Comparison of ENCODE assay signal across 8 cellular contexts in genomic region chr17:44828919-44829557, GRCh38. TPM values are rescaled to one million over a fixed set of nuclear protein-coding genes. Genes with fewer than 3 reads are reported as not detected.
A peak's percentile ranks its signal among the peaks of the same experiment; 100 is the strongest.
DNase-seq lines count a peak whose midpoint lies in the region; ATAC-seq, FAIRE-seq and TF ChIP-seq lines count a peak whose summit lies in the region.

No MANE protein-coding gene starts in this region.

- peak; percentile 47 for DNase-seq in NCI-H748 (lab: John Stamatoyannopoulos, UW; ENCODE audit: unreplicated experiment)
- no peak for DNase-seq in NCI-H748 treated with DMSO at 0.1 percent for 48 hours (lab: John Stamatoyannopoulos, UW)
- no peak for DNase-seq in SJSA1 (ENCODE audit: low read depth in 1 of 2, low spot score in 2 of 2)
- no peak for DNase-seq in pancreas

- H3K4me3 ChIP-seq in SJSA1 (peak overlapping the region; percentile 97), esophagus (ENCODE audit: low read depth in 1 of 2, low read length in 2 of 2) (peak overlapping the region; percentile 51 to 57), pancreas (peak overlapping the region in 3 of 4 donors; percentile 10 to 56 (median 41))

- no peak for TF ChIP-seq CTCF in pancreas (IDR thresholded peaks at IDR 0.05)

- no peak for FAIRE-seq in pancreas (lab: Jason Lieb, UNC)

- H3K36me3 ChIP-seq in SJSA1 (peaks cover 17% of the 10 kb centered on the region), esophagus (ENCODE audit: control insufficient read depth in 2 of 2, insufficient read depth in 2 of 2, low read length in 1 of 2) (no peaks in the 10 kb centered on the region), pancreas (no peaks in the 10 kb centered on the region)

- intact Hi-C loops in pancreas (cut with DNase I), result no loop called here

- peak in 2 of 4 donors; percentile 11 to 12 for ATAC-seq in pancreas
- ATAC-seq in HG02623 (IDR thresholded peaks at IDR 0.05; ENCODE audit: unreplicated experiment), result no peak
- ATAC-seq in HG03039 (IDR thresholded peaks at IDR 0.05; ENCODE audit: unreplicated experiment), result no peak
- ATAC-seq in GM18505 (IDR thresholded peaks at IDR 0.05; ENCODE audit: unreplicated experiment), result no peak

- WGBS in esophagus, 2 donors, result 3 to 5% methylated on average over 24 of the region's 24 CpGs
- 14% methylated on average over 24 of the region's 24 CpGs for WGBS in pancreas, 2 donors

- H3K27ac ChIP-seq in SJSA1 (peak overlapping the region; percentile 89), esophagus (ENCODE audit: low read depth in 2 of 2, low read length in 1 of 2) (peak overlapping the region; percentile 80 to 84), pancreas (peak overlapping the region in 1 of 4 donors; percentile 30)

- H3K27me3 ChIP-seq in SJSA1 (replicated peaks) (no peaks in the 10 kb centered on the region), esophagus (ENCODE audit: control insufficient read depth in 1 of 2, insufficient read depth in 2 of 2, low read length in 2 of 2) (peaks cover 4 to 8% of the 10 kb centered on the region in 2 donors), pancreas (peaks cover 4 to 61% (median 12%) of the 10 kb centered on the region in 4 donors)

- H3K4me1 ChIP-seq in SJSA1 (replicated peaks), result peaks cover 53% of the 10 kb centered on the region
- peaks cover 0 to 3% of the 10 kb centered on the region in 2 donors for H3K4me1 ChIP-seq in esophagus (ENCODE audit: control insufficient read depth in 2 of 2, insufficient read depth in 2 of 2, low read length in 1 of 2)
- H3K4me1 ChIP-seq in pancreas, result peaks cover 0 to 4% (median 0%) of the 10 kb centered on the region in 3 donors

- H3K9me3 ChIP-seq in SJSA1 (replicated peaks) (no peaks in the 10 kb centered on the region), esophagus (ENCODE audit: control insufficient read depth in 2 of 2, insufficient read depth in 1 of 2, low read depth in 1 of 2, low read length in 1 of 2) (no peaks in the 10 kb centered on the region), pancreas (no peaks in the 10 kb centered on the region)

- no peak for TF ChIP-seq POLR2A in GM18505 (IDR thresholded peaks at IDR 0.05; ENCODE audit: borderline replicate concordance, extremely low read depth, insufficient read depth, insufficient read length)

RNA-seq across cellular contexts. Expression of gene GJC1, which starts 1.0 kb away (rescaled TPM):
- total RNA-seq in SJSA1 (2014; rRNA removed; shearing (Covaris generic)), result 36.4 and 53.4 TPM in 2 replicates
- polyA plus RNA-seq in esophagus (1 to 10 TPM in 1 of 2 donors, under 1 TPM in 1; 0.83 to 1.2 TPM), pancreas (1 to 10 TPM in 1 of 2 donors, under 1 TPM in 1; 0.84 to 2.0 TPM)
- total RNA-seq in pancreas, result 1 to 10 TPM in 4 of 6 donors, under 1 TPM in 2; 0.58 to 3.1 (median 1.1) TPM

RNA-seq across cellular contexts. Expression of gene HIGD1B, which starts 18.6 kb away (rescaled TPM):
- total RNA-seq in SJSA1 (2014; rRNA removed; shearing (Covaris generic)), result not detected in 2 replicates
- polyA plus RNA-seq in esophagus (1 to 10 TPM; 2.8 to 3.5 TPM), pancreas (10 to 100 TPM in 1 of 2 donors, 1 to 10 TPM in 1; 1.4 to 14.6 TPM)
- total RNA-seq in pancreas, result 1 to 10 TPM in 2 of 6 donors, under 1 TPM in 3, not detected in 1; 0.35 to 2.2 (median 0.87) TPM

Comparison
In these comparisons a context has a peak if more than half of its experiments do, and no peak if none do; other contexts are left out.
1. H3K4me3 ChIP-seq: peak in every context shown above with its lines; median percentile 97 in SJSA1; 54 in esophagus; 41 in pancreas.